ENCODE assay signal across 8 cellular contexts in the genomic region with DNA sequence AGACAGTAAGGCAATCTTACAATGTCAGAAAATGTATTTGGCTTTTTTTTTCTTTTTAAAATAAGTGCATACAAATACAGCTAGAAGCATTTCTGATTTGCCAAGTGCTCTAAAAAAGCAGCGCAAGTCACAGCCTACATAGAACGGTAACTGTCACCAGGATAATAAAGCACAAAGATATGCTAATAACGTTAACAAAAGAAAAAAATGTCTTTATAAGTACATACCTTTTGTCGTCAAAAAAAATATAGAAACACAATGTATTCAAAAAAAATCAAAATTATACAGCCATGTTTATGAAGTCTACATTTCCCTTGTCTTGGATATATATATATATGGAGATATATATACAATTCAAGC. TPM values are rescaled to one million over a fixed set of nuclear protein-coding genes. Genes with fewer than 3 reads are reported as not detected.
DNase-seq lines count a peak whose midpoint lies in the region; ATAC-seq, FAIRE-seq and TF ChIP-seq lines count a peak whose summit lies in the region.

No MANE protein-coding gene starts in this region.

- peak overlapping the region; percentile 98 for H3K27ac ChIP-seq in cardiac muscle cell
- H3K27ac ChIP-seq in astrocyte (ENCODE audit: low read depth, low read length): peak overlapping the region; percentile 96
- peak overlapping the region; percentile 100 for H3K27ac ChIP-seq in lower lobe of right lung
- peak overlapping the region; percentile 99 to 100 (median 99) for H3K27ac ChIP-seq in upper lobe of left lung

- peak overlapping the region; percentile 98 for H3K9ac ChIP-seq in astrocyte (ENCODE audit: low read length)

- H3K9me3 ChIP-seq in cardiac muscle cell (ENCODE audit: low read depth) (no peaks in the 10 kb centered on the region), astrocyte (ENCODE audit: insufficient read depth, low read depth, low read length) (no peaks in the 10 kb centered on the region), lower lobe of right lung (no peaks in the 10 kb centered on the region), upper lobe of left lung (no peaks in the 10 kb centered on the region)

- TF ChIP-seq POLR2A in upper lobe of left lung (IDR thresholded peaks at IDR 0.05): no peak

- H3K4me1 Mint-ChIP-seq in astrocyte (ENCODE audit: low read depth, unreplicated experiment): peaks cover 20% of the 10 kb centered on the region

- H3K4me3 Mint-ChIP-seq in astrocyte (ENCODE audit: unreplicated experiment): peak overlapping the region; percentile 98

- peaks cover 34% of the 10 kb centered on the region for H4K20me1 ChIP-seq in astrocyte (ENCODE audit: insufficient read depth, low read length)

- H2AFZ ChIP-seq in astrocyte (ENCODE audit: low read depth, low read length): no peak overlapping the region

- ATAC-seq in left cardiac atrium (no peak), lower lobe of right lung (no peak), upper lobe of left lung (ENCODE audit: low FRiP score in 2 of 2) (no peak), HG03442 (IDR thresholded peaks at IDR 0.05; ENCODE audit: unreplicated experiment) (no peak)

- H3K27me3 Mint-ChIP-seq in astrocyte (ENCODE audit: low read depth, unreplicated experiment): no peaks in the 10 kb centered on the region

- peaks cover 41% of the 10 kb centered on the region for H3K36me3 Mint-ChIP-seq in astrocyte (ENCODE audit: low read depth, unreplicated experiment)

- H3K27ac Mint-ChIP-seq in astrocyte (ENCODE audit: unreplicated experiment): peak overlapping the region; percentile 100

- peak overlapping the region; percentile 95 for H3K4me3 ChIP-seq in cardiac muscle cell
- peak overlapping the region; percentile 88 for H3K4me3 ChIP-seq in astrocyte (ENCODE audit: insufficient read depth, low read depth, low read length)
- peak overlapping the region; percentile 85 for H3K4me3 ChIP-seq in lower lobe of right lung
- H3K4me3 ChIP-seq in upper lobe of left lung: peak overlapping the region; percentile 43 to 78 (median 68)

- no peaks in the 10 kb centered on the region for H3K27me3 ChIP-seq in cardiac muscle cell
- no peaks in the 10 kb centered on the region for H3K27me3 ChIP-seq in astrocyte (ENCODE audit: insufficient read depth, low read length)
- no peaks in the 10 kb centered on the region for H3K27me3 ChIP-seq in lower lobe of right lung (ENCODE audit: low read depth)
- H3K27me3 ChIP-seq in upper lobe of left lung: no peaks in the 10 kb centered on the region

- H3K36me3 ChIP-seq in cardiac muscle cell: peaks cover 27% of the 10 kb centered on the region
- H3K36me3 ChIP-seq in astrocyte (ENCODE audit: insufficient read depth, low read length): peaks cover 35% of the 10 kb centered on the region
- H3K36me3 ChIP-seq in lower lobe of right lung: peaks cover 31% of the 10 kb centered on the region
- peaks cover 0 to 25% (median 6%) of the 10 kb centered on the region in 4 donors for H3K36me3 ChIP-seq in upper lobe of left lung

- WGBS in upper lobe of left lung, 2 donors: 2% methylated on average over 4 of the region's 4 CpGs

- DNase-seq in cardiac muscle cell (ENCODE audit: low read depth in 1 of 2, low spot score in 1 of 2): no peak
- DNase-seq in left cardiac atrium: no peak
- no peak for DNase-seq in astrocyte (ENCODE audit: low read depth)
- no peak for DNase-seq in lower lobe of right lung
- DNase-seq in upper lobe of left lung: no peak
- DNase-seq in NCI-H1105 (lab: John Stamatoyannopoulos, UW): no peak
- no peak for DNase-seq in NCI-H1048 (lab: John Stamatoyannopoulos, UW)

- peaks cover 76% of the 10 kb centered on the region for H3K79me2 ChIP-seq in astrocyte (ENCODE audit: insufficient read depth, low read length)

- H3K4me1 ChIP-seq in cardiac muscle cell (ENCODE audit: low read depth) (peaks cover 26% of the 10 kb centered on the region), astrocyte (ENCODE audit: insufficient read depth, low read length) (peaks cover 29% of the 10 kb centered on the region), lower lobe of right lung (peaks cover 48% of the 10 kb centered on the region), upper lobe of left lung (peaks cover 43 to 65% (median 48%) of the 10 kb centered on the region in 4 donors)

- intact Hi-C loops in left cardiac atrium (cut with DNase I): loop anchor here (2.0 to 5.0 kb wide), 7 partner anchors 69 to 476 kb away; no protein-coding TSS in a partner anchor
- intact Hi-C loops in lower lobe of right lung (cut with DNase I): loop anchor here (10.0 kb wide), 2 partner anchors 112 to 468 kb away; no protein-coding TSS in a partner anchor

- FAIRE-seq in astrocyte (lab: Jason Lieb, UNC): no peak

- peaks cover 2% of the 10 kb centered on the region for H3K9me3 Mint-ChIP-seq in astrocyte (ENCODE audit: unreplicated experiment)

- peak overlapping the region; percentile 93 for H3K4me2 ChIP-seq in astrocyte (ENCODE audit: low read length)

- TF ChIP-seq CTCF in cardiac muscle cell (IDR thresholded peaks at IDR 0.05; ENCODE audit: low read depth, low read length) (no peak), astrocyte (IDR thresholded peaks at IDR 0.05; ENCODE audit: insufficient read depth, low read depth, low read length) (no peak), lower lobe of right lung (IDR thresholded peaks at IDR 0.05) (no peak), upper lobe of left lung (IDR thresholded peaks at IDR 0.05) (no peak)

- no peak for TF ChIP-seq EP300 in upper lobe of left lung (IDR thresholded peaks at IDR 0.05)

RNA-seq across cellular contexts. Expression of gene IRF2BP2, which starts 3.3 kb away (rescaled TPM):
- total RNA-seq in cardiac muscle cell: 84.0 and 113 TPM in 2 replicates
- 24.3 and 33.2 TPM in 2 replicates for polyA plus RNA-seq in cardiac muscle cell
- 100 to 1,000 TPM in 1 of 2 donors, 10 to 100 TPM in 1; 98.0 to 100 TPM for total RNA-seq in left cardiac atrium
- 122 and 126 TPM in 2 replicates for total RNA-seq in astrocyte
- 154 TPM for total RNA-seq in lower lobe of right lung
- total RNA-seq in upper lobe of left lung: 100 to 1,000 TPM in 3 of 6 donors, 10 to 100 TPM in 3; 83.8 to 157 (median 116) TPM
